Comparison of ENCODE assay signal across 8 cellular contexts in genomic region chr5:62825623-62826220, GRCh38.
"Had no signal": no experiment of that assay in that cellular context is flagged by ENCODE, and none has a peak within 500 bp of the region (broad histone marks: within the 10 kb centered on the region; RNA-seq: fewer than 3 reads in every experiment).

No MANE protein-coding gene starts in this region.

- ATAC-seq: GM23338, K562 had no signal

- DNase-seq: H9, HCEC 1CT, IMR-90 had no signal

- H3K4me3 ChIP-seq: GM23338, K562 had no signal

- FAIRE-seq: H1, H54, HTR-8/SVneo, K562 had no signal
